ENCODE assay signal across 1 cellular context in the genomic region with DNA sequence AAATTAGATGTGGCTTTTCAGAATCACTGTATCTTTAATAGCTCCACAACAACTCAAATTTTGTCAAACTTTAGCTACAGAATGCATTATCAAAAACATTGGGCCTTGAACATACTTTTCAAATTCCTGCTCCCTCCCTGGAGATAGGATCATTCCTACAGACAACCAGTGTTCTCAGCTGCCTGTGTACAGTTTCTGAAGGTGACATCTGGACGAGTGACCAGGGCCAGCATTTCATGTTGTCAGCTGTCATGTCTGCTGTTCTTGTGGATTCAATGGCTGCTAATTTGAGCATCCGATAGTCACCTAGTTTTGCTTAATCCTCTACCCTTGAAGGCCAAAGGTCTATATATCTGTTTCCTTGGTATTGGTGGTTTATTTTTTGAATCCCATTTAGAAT.
TF ChIP-seq lines count a peak whose summit lies in the region.

No MANE protein-coding gene starts in this region.

TF ChIP-seq in HepG2, 621 proteins besides CTCF, POLR2A, EP300 and RAD21 (continued from another document):
- TF ChIP-seq GATAD2A (CRISPR knock-in tag; IDR thresholded peaks at IDR 0.05) = no peak
- TF ChIP-seq NFE2 (CRISPR knock-in tag; IDR thresholded peaks at IDR 0.05) = no peak
